8 cellular contexts compared by ENCODE assay signal in the genomic region with DNA sequence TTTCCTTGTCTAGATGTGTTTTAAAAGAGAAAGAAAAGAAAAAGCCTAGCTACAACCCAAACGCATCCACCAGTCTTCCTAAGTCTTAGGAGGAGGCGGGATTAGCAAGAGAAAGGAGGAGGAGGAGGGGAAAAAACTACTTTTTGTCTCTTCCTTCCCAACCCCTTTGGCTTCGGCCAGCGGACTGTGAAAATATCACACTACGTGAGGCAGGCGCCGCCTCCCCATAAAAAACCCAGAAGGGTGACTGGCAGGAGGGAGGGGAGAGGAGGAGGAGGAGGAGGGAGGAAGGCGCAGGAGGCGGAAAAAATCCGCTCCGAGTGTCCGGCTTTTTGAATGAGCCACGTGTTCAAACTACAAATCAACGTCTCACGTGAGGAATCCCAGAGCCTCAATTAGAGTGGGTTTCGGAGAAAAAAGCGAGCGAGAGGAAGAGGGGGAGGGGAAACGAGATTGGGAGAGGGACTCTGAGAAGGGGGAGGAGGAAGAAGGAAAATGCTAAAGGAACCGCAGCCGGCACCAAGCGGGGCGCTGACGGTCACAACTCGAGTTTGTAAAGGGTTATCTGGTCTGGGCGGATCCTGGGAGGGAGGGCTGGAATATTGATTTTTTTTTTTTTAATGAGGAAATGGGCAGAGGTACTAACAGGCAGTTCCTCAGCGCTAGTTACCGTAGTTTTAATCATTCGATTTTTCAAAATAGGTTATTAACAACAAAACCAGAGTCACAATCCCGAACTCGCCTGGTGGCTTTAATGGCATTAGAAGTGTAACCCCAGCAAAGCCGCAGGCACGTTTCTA. TPM values are rescaled to one million over a fixed set of nuclear protein-coding genes. Genes with fewer than 3 reads are reported as not detected.
A peak's percentile ranks its signal among the peaks of the same experiment; 100 is the strongest.
DNase-seq lines count a peak whose midpoint lies in the region; ATAC-seq and TF ChIP-seq lines count a peak whose summit lies in the region.

A gene (minus strand): TSS at position 202 of the 800 bp plus-strand sequence. CDS start 381 bp downstream, outside the sequence.

- H3K27ac ChIP-seq in esophagus (ENCODE audit: low read depth in 2 of 2, low read length in 1 of 2) (no peak within 1 kb of the TSS), ovary (no peak within 1 kb of the TSS)

- TF ChIP-seq CTCF in WI38 (IDR thresholded peaks at IDR 0.05; ENCODE audit: low read depth, low read length) (no peak), ovary (IDR thresholded peaks at IDR 0.05) (no peak)

- peak; percentile 92 for DNase-seq in CMK (ENCODE audit: low read depth)
- DNase-seq in NCI-H2081 treated with DMSO at 0.1 percent for 48 hours (lab: John Stamatoyannopoulos, UW), result peak; percentile 89
- DNase-seq in ovary, result no peak
- no peak for DNase-seq in NCI-H2029 (lab: John Stamatoyannopoulos, UW)

- TF ChIP-seq POLR2A in ovary (IDR thresholded peaks at IDR 0.05), result no peak

- H3K36me3 ChIP-seq in esophagus (ENCODE audit: control insufficient read depth in 2 of 2, insufficient read depth in 2 of 2, low read length in 1 of 2) (no peaks in the 10 kb centered on the region), ovary (no peaks in the 10 kb centered on the region)

- intact Hi-C loops in ovary (cut with DNase I), result no loop called here

- peaks cover 0 to 4% of the 10 kb centered on the region in 2 donors for H3K9me3 ChIP-seq in esophagus (ENCODE audit: control insufficient read depth in 2 of 2, insufficient read depth in 1 of 2, low read depth in 1 of 2, low read length in 1 of 2)
- H3K9me3 ChIP-seq in ovary, result no peaks in the 10 kb centered on the region

- H3K4me3 ChIP-seq in WI38 (ENCODE audit: low read depth, low read length) (peak within 1 kb of the TSS; percentile 86), esophagus (ENCODE audit: low read depth in 1 of 2, low read length in 2 of 2) (peak within 1 kb of the TSS; percentile 36 to 65), ovary (peak within 1 kb of the TSS; percentile 23)

- H3K4me1 ChIP-seq in esophagus (ENCODE audit: control insufficient read depth in 2 of 2, insufficient read depth in 2 of 2, low read length in 1 of 2), result peaks cover 17 to 27% of the 10 kb centered on the region in 2 donors
- H3K4me1 ChIP-seq in ovary (ENCODE audit: insufficient read depth), result peaks cover 11% of the 10 kb centered on the region

- H3K27me3 ChIP-seq in esophagus (ENCODE audit: control insufficient read depth in 1 of 2, insufficient read depth in 2 of 2, low read length in 2 of 2) (peaks cover 0 to 51% of the 10 kb centered on the region in 2 donors), ovary (peaks cover 20% of the 10 kb centered on the region)

- ATAC-seq in GM21526 (IDR thresholded peaks at IDR 0.05; ENCODE audit: low FRiP score, unreplicated experiment) (peak; percentile 20), GM21737 (IDR thresholded peaks at IDR 0.05; ENCODE audit: unreplicated experiment) (no peak)

- 1 to 3% methylated on average over 33 of the region's 33 CpGs for WGBS in esophagus, 2 donors
- 4 to 5% (median 4%) methylated on average over 33 of the region's 33 CpGs for whole genome bisulfite sequencing in ovary, 3 donors

- TF ChIP-seq EP300 in ovary (IDR thresholded peaks at IDR 0.05), result no peak

RNA-seq across cellular contexts. Expression of the gene that starts here (rescaled TPM):
- 1 to 10 TPM; 2.5 to 3.5 TPM for polyA plus RNA-seq in esophagus
- 1 to 10 TPM in 1 of 7 donors, under 1 TPM in 4, not detected in 2; 0.23 to 1.3 (median 0.50) TPM for total RNA-seq in ovary
- polyA plus RNA-seq in ovary, result under 1 TPM; 0.20 to 0.40 TPM

Comparison
In these comparisons a context has a peak if more than half of its experiments do, and no peak if none do; other contexts are left out.
1. DNase-seq: peak in CMK (single experiment) and NCI-H2081 treated with DMSO at 0.1 percent for 48 hours (single experiment); none in ovary (0 of 5) and NCI-H2029 (single experiment).
2. H3K4me3 ChIP-seq: peak in every context shown above with its lines; median percentile 86 in WI38; 50 in esophagus; 23 in ovary.